In the genomic region with DNA sequence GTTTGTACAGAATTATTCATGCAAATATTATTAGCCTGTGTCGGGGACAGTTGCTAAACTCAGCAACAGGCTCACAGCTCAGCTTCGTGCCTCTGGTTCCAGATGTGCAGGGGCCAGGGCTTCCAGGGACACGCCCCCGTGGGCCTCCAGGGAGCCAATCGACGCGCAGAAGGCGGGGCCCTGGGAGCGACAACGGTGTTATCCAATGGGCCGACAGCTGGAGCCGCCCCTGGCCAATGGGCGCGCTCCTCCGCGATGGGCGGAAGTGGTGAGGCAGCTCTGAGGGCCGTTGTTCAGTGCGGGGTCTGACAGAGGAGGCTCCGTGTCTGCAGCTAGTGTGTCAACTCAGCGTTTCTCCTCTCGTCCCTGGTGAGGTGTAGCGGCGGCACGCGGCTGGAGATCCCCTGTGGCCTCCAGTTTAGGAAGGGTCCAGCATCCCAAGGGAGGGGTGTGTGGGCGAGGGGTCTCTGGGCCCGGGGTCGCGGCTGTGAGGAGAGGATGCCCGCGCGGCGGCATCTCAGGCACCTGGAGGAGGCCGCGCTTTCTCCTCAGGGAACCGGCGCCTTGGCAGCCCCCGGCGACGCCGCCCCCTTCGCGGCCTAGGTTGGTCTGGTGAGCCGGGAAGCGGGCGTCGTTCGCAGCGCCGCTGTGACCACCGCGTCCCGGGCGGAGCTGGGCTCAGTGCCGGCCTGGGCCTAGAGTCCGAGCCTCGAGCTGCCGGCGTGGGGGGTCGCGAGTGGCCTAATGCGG, we compare ENCODE assay signal across 8 cellular contexts. TPM values are rescaled to one million over a fixed set of nuclear protein-coding genes. Genes with fewer than 3 reads are reported as not detected.
DNase-seq lines count a peak whose midpoint lies in the region; ATAC-seq and TF ChIP-seq lines count a peak whose summit lies in the region.

A gene with protein sequence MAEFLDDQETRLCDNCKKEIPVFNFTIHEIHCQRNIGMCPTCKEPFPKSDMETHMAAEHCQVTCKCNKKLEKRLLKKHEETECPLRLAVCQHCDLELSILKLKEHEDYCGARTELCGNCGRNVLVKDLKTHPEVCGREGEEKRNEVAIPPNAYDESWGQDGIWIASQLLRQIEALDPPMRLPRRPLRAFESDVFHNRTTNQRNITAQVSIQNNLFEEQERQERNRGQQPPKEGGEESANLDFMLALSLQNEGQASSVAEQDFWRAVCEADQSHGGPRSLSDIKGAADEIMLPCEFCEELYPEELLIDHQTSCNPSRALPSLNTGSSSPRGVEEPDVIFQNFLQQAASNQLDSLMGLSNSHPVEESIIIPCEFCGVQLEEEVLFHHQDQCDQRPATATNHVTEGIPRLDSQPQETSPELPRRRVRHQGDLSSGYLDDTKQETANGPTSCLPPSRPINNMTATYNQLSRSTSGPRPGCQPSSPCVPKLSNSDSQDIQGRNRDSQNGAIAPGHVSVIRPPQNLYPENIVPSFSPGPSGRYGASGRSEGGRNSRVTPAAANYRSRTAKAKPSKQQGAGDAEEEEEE (plus strand): TSS at position 311 of the 750 bp plus-strand sequence. CDS start 4,963 bp downstream, outside the sequence.

- H3K27me3 ChIP-seq in ovary: no peaks in the 10 kb centered on the region
- no peaks in the 10 kb centered on the region for H3K27me3 ChIP-seq in thyroid gland

- H3K27ac ChIP-seq in ovary (peak within 1 kb of the TSS; percentile 74 to 82), thyroid gland (peak within 1 kb of the TSS; percentile 69 to 85 (median 77))

- TF ChIP-seq POLR2A in ovary (IDR thresholded peaks at IDR 0.05) (peak; percentile 94), thyroid gland (IDR thresholded peaks at IDR 0.05) (peak; percentile 72 to 99)

- peak; percentile 97 for ATAC-seq in HG02759 (IDR thresholded peaks at IDR 0.05; ENCODE audit: unreplicated experiment)
- peak; percentile 98 for ATAC-seq in Right ventricle myocardium inferior

- intact Hi-C loops in Right ventricle myocardium inferior (cut with DNase I): loop anchor here (1.0 to 10.0 kb wide), 2 partner anchors 17 to 259 kb away; a partner anchor contains a TSS
- intact Hi-C loops in ovary (cut with DNase I): loop anchor here in 1 of 4 donors (10.0 kb wide), 1 partner anchor 111 kb away; a partner anchor contains a TSS
- intact Hi-C loops in thyroid gland (cut with DNase I): no loop called here

- peak within 1 kb of the TSS; percentile 75 for H3K4me3 ChIP-seq in GM12864 (ENCODE audit: low read depth, low read length)
- peak within 1 kb of the TSS; percentile 79 for H3K4me3 ChIP-seq in ovary
- peak within 1 kb of the TSS; percentile 55 to 97 (median 76) for H3K4me3 ChIP-seq in thyroid gland (replicated peaks in 1 of 3)

- no peak for TF ChIP-seq EP300 in ovary (IDR thresholded peaks at IDR 0.05)

- H3K36me3 ChIP-seq in ovary: no peaks in the 10 kb centered on the region
- no peaks in the 10 kb centered on the region for H3K36me3 ChIP-seq in thyroid gland

- no peak for TF ChIP-seq CTCF in GM12864 (IDR thresholded peaks at IDR 0.05; ENCODE audit: low read depth, low read length, missing control alignments)
- TF ChIP-seq CTCF in ovary (IDR thresholded peaks at IDR 0.05): no peak
- no peak for TF ChIP-seq CTCF in thyroid gland (IDR thresholded peaks at IDR 0.05)

- 0 to 1% (median 0%) methylated on average over 57 to 63 of the region's 63 CpGs for WGBS in ovary, 3 donors
- WGBS in thyroid gland, 2 donors: 0% methylated on average over 14 to 23 of the region's 63 CpGs

- peaks cover 16% of the 10 kb centered on the region for H3K4me1 ChIP-seq in ovary (ENCODE audit: insufficient read depth)
- peaks cover 18 to 38% of the 10 kb centered on the region in 2 donors for H3K4me1 ChIP-seq in thyroid gland

- H3K9me3 ChIP-seq in ovary (no peaks in the 10 kb centered on the region), thyroid gland (no peaks in the 10 kb centered on the region)

- DNase-seq in GM12864 (ENCODE audit: low read depth) (peak; percentile 92), NCI-H1417 (lab: John Stamatoyannopoulos, UW) (peak; percentile 99), SW 1271 (lab: John Stamatoyannopoulos, UW) (peak; percentile 88 to 96), Right ventricle myocardium inferior (ENCODE audit: missing footprints) (peak; percentile 98), ovary (peak; percentile 98 to 99 (median 98)), thyroid gland (peak; percentile 98)
- peak; percentile 98 for DNase-seq in activated naive CD8-positive, alpha-beta T cell treated with anti-CD3 and anti-CD28 coated beads, Interleukin-2, amount 50 U/mL, for 16 hours (ENCODE audit: low read depth, low spot score)

RNA-seq across cellular contexts. Expression of the gene that starts here (rescaled TPM):
- 20.7 TPM for total RNA-seq in Right ventricle myocardium inferior
- 10 to 100 TPM; 13.9 to 27.4 (median 25.5) TPM for total RNA-seq in ovary
- 10 to 100 TPM; 21.2 to 49.6 TPM for polyA plus RNA-seq in ovary
- total RNA-seq in thyroid gland: 10 to 100 TPM; 24.6 to 34.4 (median 27.9) TPM

Comparison
In these comparisons a context has a peak if more than half of its experiments do, and no peak if none do; other contexts are left out.
1. Peak in every context shown above with its lines: DNase-seq, ATAC-seq, H3K4me3 ChIP-seq and H3K27ac ChIP-seq.